In genomic region chr3:157285966-157286365, GRCh38 we compare ENCODE assay signal across 23 cellular contexts.
"Had no signal": no experiment of that assay in that cellular context is flagged by ENCODE, and none has a peak within 500 bp of the region (broad histone marks: within the 10 kb centered on the region; RNA-seq: fewer than 3 reads in every experiment).

No MANE protein-coding gene starts in this region.

- H3K9me3 ChIP-seq: heart left ventricle, left ventricle myocardium inferior, ovary, right atrium auricular region, suprapubic skin, thyroid gland, uterus had no signal

- H3K9ac ChIP-seq: neural progenitor cell had no signal

- ATAC-seq: esophagus mucosa; heart left ventricle; left cardiac atrium; natural killer cell treated with Interleukin-12 subunit alpha and Interleukin-12 subunit beta and Interleukin-15 and Interleukin-18, amount 100 ng/mL, for 72 hours had no signal

- H3K4me1 ChIP-seq: neural progenitor cell, right atrium auricular region, thyroid gland, uterus had no signal

- H3K27ac ChIP-seq: coronary artery, dorsolateral prefrontal cortex, heart left ventricle, left ventricle myocardium inferior, neural progenitor cell, ovary, right atrium auricular region, suprapubic skin, thyroid gland, uterus had no signal

- H3K36me3 ChIP-seq: heart left ventricle, left ventricle myocardium inferior, neural progenitor cell, ovary, right atrium auricular region, suprapubic skin, thyroid gland, uterus had no signal

- DNase-seq: dorsolateral prefrontal cortex; effector CD8-positive, alpha-beta T cell; heart left ventricle; hypothalamus; islet precursor cell; left cardiac atrium; left ventricle myocardium inferior; mesenchymal stem cell; midbrain; nucleus accumbens; ovary; small intestine; stimulated activated CD4-positive, alpha-beta T cell treated with anti-CD3 and anti-CD28 coated beads, Interleukin-12 subunit alpha, Interleukin-12 subunit beta, amount 100 ng/mL, for 4 hours; stimulated activated naive CD4-positive, alpha-beta T cell treated with Interleukin-2 at 50 U/mL for 16 hours; thyroid gland; uterus had no signal

- H3K4me2 ChIP-seq: neural progenitor cell had no signal

- H2AFZ ChIP-seq: neural progenitor cell had no signal

- H3K4me3 ChIP-seq: coronary artery, dorsolateral prefrontal cortex, heart left ventricle, left ventricle myocardium inferior, lung, neural progenitor cell, ovary, right atrium auricular region, suprapubic skin, thyroid gland, uterus had no signal

- H3K27me3 ChIP-seq: dorsolateral prefrontal cortex, heart left ventricle, neural progenitor cell, ovary, right atrium auricular region, suprapubic skin, thyroid gland, uterus had no signal
